18 cellular contexts compared by ENCODE assay signal in the genomic region with DNA sequence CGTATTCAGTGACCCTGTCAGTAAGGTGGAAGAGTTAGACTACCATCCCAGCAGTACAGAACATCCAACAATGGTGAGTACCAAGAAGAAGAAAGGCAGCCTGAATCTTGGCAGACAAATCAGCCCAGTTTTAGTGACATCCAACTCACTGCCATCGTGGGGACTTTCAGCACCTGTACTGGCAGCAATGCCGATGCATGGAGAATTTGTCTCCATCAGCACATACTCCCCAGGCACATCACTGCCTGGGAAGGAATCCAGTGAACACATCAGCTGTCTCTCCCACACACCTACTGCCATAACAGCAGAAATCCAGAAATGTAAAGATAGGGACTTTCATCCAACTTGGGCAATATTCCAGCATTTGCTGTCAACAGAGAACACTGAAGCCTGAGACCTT. TPM values are rescaled to one million over a fixed set of nuclear protein-coding genes. Genes with fewer than 3 reads are reported as not detected.
DNase-seq lines count a peak whose midpoint lies in the region; ATAC-seq and TF ChIP-seq lines count a peak whose summit lies in the region.
"Had no signal": no experiment of that assay in that cellular context is flagged by ENCODE, and none has a peak within 500 bp of the region (broad histone marks: within the 10 kb centered on the region; RNA-seq: fewer than 3 reads in every experiment).

No MANE protein-coding gene starts in this region.

- H3K9me3 Mint-ChIP-seq in glutamatergic neuron (ENCODE audit: unreplicated experiment) (no peaks in the 10 kb centered on the region), natural killer cell (peaks cover 2 to 4% of the 10 kb centered on the region in 2 donors)
- H3K9me3 Mint-ChIP-seq in activated naive CD4-positive, alpha-beta T cell treated with anti-CD3 and anti-CD28 coated beads, Interleukin-2, amount 50 U/mL, for 72 hours, result peaks cover 3 to 6% of the 10 kb centered on the region in 2 donors

- peak; percentile 2 for DNase-seq in NCI-H226
- no peak for DNase-seq in glutamatergic neuron
- peak; percentile 11 for DNase-seq in occipital lobe (lab: John Stamatoyannopoulos, UW)
- no peak for DNase-seq in natural killer cell
- DNase-seq in COLO668 (lab: John Stamatoyannopoulos, UW; ENCODE audit: unreplicated experiment), result no peak
- DNase-seq in activated naive CD4-positive, alpha-beta T cell treated with anti-CD3 and anti-CD28 coated beads, Interleukin-2, amount 50 U/mL, for 72 hours (ENCODE audit: low spot score in 2 of 2), result no peak
- DNase-seq: 8988T; ACHN; BE2C; C1 segment of cervical spinal cord; Caco-2; Calu3; CD4-positive, alpha-beta memory T cell; CD4-positive, CD25-positive, alpha-beta regulatory T cell; CD8-positive, alpha-beta memory T cell; DMS79 treated with DMSO at 0.1 percent for 48 hours; GF-D8 had no signal

- H3K27me3 Mint-ChIP-seq in glutamatergic neuron (ENCODE audit: unreplicated experiment) (no peaks in the 10 kb centered on the region), natural killer cell (ENCODE audit: low read depth in 2 of 2) (peaks cover 0 to 2% of the 10 kb centered on the region in 2 donors)
- H3K27me3 Mint-ChIP-seq: CD4-positive, CD25-positive, alpha-beta regulatory T cell had no signal

- H3K4me1 Mint-ChIP-seq in glutamatergic neuron (ENCODE audit: low read depth, unreplicated experiment), result peaks cover 9% of the 10 kb centered on the region
- no peaks in the 10 kb centered on the region for H3K4me1 Mint-ChIP-seq in natural killer cell
- H3K4me1 Mint-ChIP-seq: CD14-positive monocyte; CD4-positive, alpha-beta memory T cell; CD4-positive, CD25-positive, alpha-beta regulatory T cell; CD8-positive, alpha-beta memory T cell had no signal

- H3K27ac Mint-ChIP-seq in glutamatergic neuron (ENCODE audit: unreplicated experiment) (peak overlapping the region; percentile 76), natural killer cell (no peak overlapping the region)
- H3K27ac Mint-ChIP-seq in activated naive CD4-positive, alpha-beta T cell treated with anti-CD3 and anti-CD28 coated beads, Interleukin-2, amount 50 U/mL, for 72 hours, result no peak overlapping the region
- H3K27ac Mint-ChIP-seq: CD14-positive monocyte; CD4-positive, alpha-beta memory T cell; CD4-positive, CD25-positive, alpha-beta regulatory T cell; CD8-positive, alpha-beta memory T cell had no signal

- intact Hi-C loops in natural killer cell (cut with micrococcal nuclease), result no loop called here

- no peak for ATAC-seq in natural killer cell
- ATAC-seq in activated naive CD4-positive, alpha-beta T cell treated with anti-CD3 and anti-CD28 coated beads, Interleukin-2, amount 50 U/mL, for 72 hours, result no peak

- TF ChIP-seq CTCF in glutamatergic neuron (IDR thresholded peaks at IDR 0.05; ENCODE audit: partially characterized antibody, unreplicated experiment), result no peak
- no peak for TF ChIP-seq CTCF in natural killer cell (IDR thresholded peaks at IDR 0.05)

- no peak overlapping the region for H3K4me3 Mint-ChIP-seq in glutamatergic neuron (ENCODE audit: unreplicated experiment)
- no peak overlapping the region for H3K4me3 Mint-ChIP-seq in natural killer cell
- H3K4me3 Mint-ChIP-seq: CD14-positive monocyte; CD4-positive, alpha-beta memory T cell; CD4-positive, CD25-positive, alpha-beta regulatory T cell; CD8-positive, alpha-beta memory T cell had no signal

- no peaks in the 10 kb centered on the region for H3K36me3 Mint-ChIP-seq in glutamatergic neuron (ENCODE audit: unreplicated experiment)
- H3K36me3 Mint-ChIP-seq in natural killer cell, result no peaks in the 10 kb centered on the region
- no peaks in the 10 kb centered on the region for H3K36me3 Mint-ChIP-seq in activated naive CD4-positive, alpha-beta T cell treated with anti-CD3 and anti-CD28 coated beads, Interleukin-2, amount 50 U/mL, for 72 hours
- H3K36me3 Mint-ChIP-seq: CD14-positive monocyte; CD4-positive, alpha-beta memory T cell; CD4-positive, CD25-positive, alpha-beta regulatory T cell; CD8-positive, alpha-beta memory T cell had no signal

RNA-seq across cellular contexts. Expression of a gene that starts 29.8 kb away (rescaled TPM):
- total RNA-seq in glutamatergic neuron (ENCODE audit: unreplicated experiment) (1.3 TPM), occipital lobe (14.0 TPM), natural killer cell (not detected)
- not detected for total RNA-seq in activated naive CD4-positive, alpha-beta T cell treated with anti-CD3 and anti-CD28 coated beads, Interleukin-2, amount 50 U/mL, for 72 hours
- total RNA-seq: Caco-2; Calu3; CD4-positive, alpha-beta memory T cell; CD4-positive, CD25-positive, alpha-beta regulatory T cell; CD8-positive, alpha-beta memory T cell had no signal

Comparison
In these comparisons a context has a peak if more than half of its experiments do, and no peak if none do; other contexts are left out.
1. DNase-seq: peak in NCI-H226 (single experiment) and occipital lobe (single experiment); none in glutamatergic neuron (single experiment), natural killer cell (single experiment), COLO668 (single experiment) and activated naive CD4-positive, alpha-beta T cell treated with anti-CD3 and anti-CD28 coated beads, Interleukin-2, amount 50 U/mL, for 72 hours (0 of 2).